Comparison of ENCODE assay signal across 1 cellular context in genomic region chr15:93286456-93286855, GRCh38.
TF ChIP-seq lines count a peak whose summit lies in the region.

No MANE protein-coding gene starts in this region.

TF ChIP-seq in GM23338, 12 proteins besides CTCF, POLR2A, EP300 and RAD21 (continued from another document):
- TF ChIP-seq, protein P1, sequence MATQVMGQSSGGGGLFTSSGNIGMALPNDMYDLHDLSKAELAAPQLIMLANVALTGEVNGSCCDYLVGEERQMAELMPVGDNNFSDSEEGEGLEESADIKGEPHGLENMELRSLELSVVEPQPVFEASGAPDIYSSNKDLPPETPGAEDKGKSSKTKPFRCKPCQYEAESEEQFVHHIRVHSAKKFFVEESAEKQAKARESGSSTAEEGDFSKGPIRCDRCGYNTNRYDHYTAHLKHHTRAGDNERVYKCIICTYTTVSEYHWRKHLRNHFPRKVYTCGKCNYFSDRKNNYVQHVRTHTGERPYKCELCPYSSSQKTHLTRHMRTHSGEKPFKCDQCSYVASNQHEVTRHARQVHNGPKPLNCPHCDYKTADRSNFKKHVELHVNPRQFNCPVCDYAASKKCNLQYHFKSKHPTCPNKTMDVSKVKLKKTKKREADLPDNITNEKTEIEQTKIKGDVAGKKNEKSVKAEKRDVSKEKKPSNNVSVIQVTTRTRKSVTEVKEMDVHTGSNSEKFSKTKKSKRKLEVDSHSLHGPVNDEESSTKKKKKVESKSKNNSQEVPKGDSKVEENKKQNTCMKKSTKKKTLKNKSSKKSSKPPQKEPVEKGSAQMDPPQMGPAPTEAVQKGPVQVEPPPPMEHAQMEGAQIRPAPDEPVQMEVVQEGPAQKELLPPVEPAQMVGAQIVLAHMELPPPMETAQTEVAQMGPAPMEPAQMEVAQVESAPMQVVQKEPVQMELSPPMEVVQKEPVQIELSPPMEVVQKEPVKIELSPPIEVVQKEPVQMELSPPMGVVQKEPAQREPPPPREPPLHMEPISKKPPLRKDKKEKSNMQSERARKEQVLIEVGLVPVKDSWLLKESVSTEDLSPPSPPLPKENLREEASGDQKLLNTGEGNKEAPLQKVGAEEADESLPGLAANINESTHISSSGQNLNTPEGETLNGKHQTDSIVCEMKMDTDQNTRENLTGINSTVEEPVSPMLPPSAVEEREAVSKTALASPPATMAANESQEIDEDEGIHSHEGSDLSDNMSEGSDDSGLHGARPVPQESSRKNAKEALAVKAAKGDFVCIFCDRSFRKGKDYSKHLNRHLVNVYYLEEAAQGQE (IDR thresholded peaks at IDR 0.05; ENCODE audit: unreplicated experiment): no peak
- TF ChIP-seq EZH2 (IDR thresholded peaks at IDR 0.05; ENCODE audit: low read depth, unreplicated experiment): no peak
- no peak for TF ChIP-seq ZNF114 (CRISPR knock-in tag; IDR thresholded peaks at IDR 0.05)
- TF ChIP-seq NANOG (IDR thresholded peaks at IDR 0.05; ENCODE audit: borderline replicate concordance): no peak
- no peak for TF ChIP-seq EZH2phosphoT487 (IDR thresholded peaks at IDR 0.05; ENCODE audit: unreplicated experiment)
- TF ChIP-seq ZNF331 (CRISPR knock-in tag; IDR thresholded peaks at IDR 0.05; ENCODE audit: low read depth): no peak
- no peak for TF ChIP-seq POLR2AphosphoS5 (IDR thresholded peaks at IDR 0.05; ENCODE audit: low read depth)
- no peak for TF ChIP-seq JUNB (IDR thresholded peaks at IDR 0.05; ENCODE audit: unreplicated experiment)
